11 cellular contexts compared by ENCODE assay signal in the genomic region with DNA sequence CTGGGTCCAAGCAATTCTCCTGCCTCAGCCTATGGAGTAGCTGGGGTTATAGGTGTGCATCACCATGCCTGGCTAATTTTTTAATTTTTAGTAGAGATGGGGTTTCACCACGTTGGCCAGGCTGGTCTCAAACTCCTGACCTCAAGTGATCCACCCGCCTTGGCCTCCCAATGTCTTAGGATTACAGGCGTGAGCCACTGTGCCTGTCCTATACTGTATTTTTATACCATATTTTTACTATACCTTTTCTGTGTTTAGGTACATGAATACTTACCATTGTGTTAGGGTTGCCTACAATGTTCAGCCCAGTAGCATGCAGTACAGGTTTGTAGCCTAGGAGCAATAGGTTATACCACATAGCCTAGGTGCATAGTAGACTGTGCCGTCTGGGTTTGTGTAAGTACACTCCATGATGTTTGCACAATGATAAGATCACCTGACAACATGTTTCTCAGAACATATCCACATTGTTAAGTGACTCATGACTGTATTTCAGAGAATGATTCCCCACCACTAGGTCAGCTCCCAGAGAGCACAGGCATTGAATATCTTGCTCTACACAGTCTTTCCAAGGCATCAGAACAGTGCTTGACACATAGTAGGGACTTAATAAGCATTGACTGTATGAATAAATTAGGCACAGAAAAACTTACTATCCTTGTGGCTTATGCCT. TPM values are rescaled to one million over a fixed set of nuclear protein-coding genes. Genes with fewer than 3 reads are reported as not detected.
DNase-seq lines count a peak whose midpoint lies in the region; ATAC-seq, FAIRE-seq and TF ChIP-seq lines count a peak whose summit lies in the region.
"Had no signal": no experiment of that assay in that cellular context is flagged by ENCODE, and none has a peak within 500 bp of the region (broad histone marks: within the 10 kb centered on the region; RNA-seq: fewer than 3 reads in every experiment).

No MANE protein-coding gene starts in this region.

- no peaks in the 10 kb centered on the region for H3K27me3 ChIP-seq in astrocyte (ENCODE audit: insufficient read depth, low read length)
- H3K27me3 ChIP-seq in lung (ENCODE audit: control insufficient read depth, insufficient read depth): no peaks in the 10 kb centered on the region

- H3K36me3 Mint-ChIP-seq in astrocyte (ENCODE audit: low read depth, unreplicated experiment): peaks cover 2% of the 10 kb centered on the region

- no peak overlapping the region for H3K27ac ChIP-seq in astrocyte (ENCODE audit: low read depth, low read length)
- peak overlapping the region in 1 of 2 donors; percentile 16 for H3K27ac ChIP-seq in lung (ENCODE audit: low read depth in 1 of 2, low read length in 1 of 2)
- H3K27ac ChIP-seq: left ventricle myocardium inferior had no signal

- H3K4me3 ChIP-seq in astrocyte (ENCODE audit: insufficient read depth, low read depth, low read length): no peak overlapping the region
- H3K4me3 ChIP-seq in lung: no peak overlapping the region
- H3K4me3 ChIP-seq: left ventricle myocardium inferior had no signal

- no peak overlapping the region for H3K4me3 Mint-ChIP-seq in astrocyte (ENCODE audit: unreplicated experiment)

- no peak overlapping the region for H2AFZ ChIP-seq in astrocyte (ENCODE audit: low read depth, low read length)

- no peak for FAIRE-seq in astrocyte (lab: Jason Lieb, UNC)

- peak; percentile 76 for ATAC-seq in lung (ENCODE audit: insufficient read depth, low FRiP score)

- H3K9me3 ChIP-seq in astrocyte (ENCODE audit: insufficient read depth, low read depth, low read length) (peaks cover 4% of the 10 kb centered on the region), lung (ENCODE audit: control insufficient read depth in 2 of 2, insufficient read depth in 1 of 2, low read length in 1 of 2) (no peaks in the 10 kb centered on the region)

- H3K27ac Mint-ChIP-seq in astrocyte (ENCODE audit: unreplicated experiment): no peak overlapping the region

- POLR2A ChIA-PET in HEK293T (lab: Yijun Ruan, JAX): no interaction called here

- no peaks in the 10 kb centered on the region for H3K27me3 Mint-ChIP-seq in astrocyte (ENCODE audit: low read depth, unreplicated experiment)

- peaks cover 6% of the 10 kb centered on the region for H3K4me1 Mint-ChIP-seq in astrocyte (ENCODE audit: low read depth, unreplicated experiment)

- H3K36me3 ChIP-seq in astrocyte (ENCODE audit: insufficient read depth, low read length): no peaks in the 10 kb centered on the region
- no peaks in the 10 kb centered on the region for H3K36me3 ChIP-seq in lung (ENCODE audit: control insufficient read depth in 2 of 2, insufficient read depth in 2 of 2, low read length in 2 of 2)
- H3K36me3 ChIP-seq: left ventricle myocardium inferior had no signal

- H3K9me3 Mint-ChIP-seq in astrocyte (ENCODE audit: unreplicated experiment): peaks cover 7% of the 10 kb centered on the region

- H4K20me1 ChIP-seq in astrocyte (ENCODE audit: insufficient read depth, low read length): no peaks in the 10 kb centered on the region

- CTCF ChIA-PET in HEK293T (lab: Yijun Ruan, JAX): interaction anchor here (0.9 kb wide), 1 partner anchor 725 kb away, joined by 4 read pairs; no protein-coding TSS in a partner anchor

- TF ChIP-seq CTCF in astrocyte (IDR thresholded peaks at IDR 0.05; ENCODE audit: insufficient read depth, low read depth, low read length) (no peak), lung (IDR thresholded peaks at IDR 0.05; ENCODE audit: control extremely low read depth, extremely low read depth) (no peak)

- H3K4me1 ChIP-seq in astrocyte (ENCODE audit: insufficient read depth, low read length): peaks cover 11% of the 10 kb centered on the region
- peaks cover 0 to 1% of the 10 kb centered on the region in 2 donors for H3K4me1 ChIP-seq in lung (ENCODE audit: control insufficient read depth in 2 of 2, insufficient read depth in 2 of 2, low read length in 2 of 2)

- WGBS in lung, 2 donors: 74 to 82% methylated on average over 4 of the region's 4 CpGs

- no peak overlapping the region for H3K4me2 ChIP-seq in astrocyte (ENCODE audit: low read length)

- no peaks in the 10 kb centered on the region for H3K79me2 ChIP-seq in astrocyte (ENCODE audit: insufficient read depth, low read length)

- in situ Hi-C loops in Caki2 (cut with HindIII; ENCODE audit: low pct_unique_long_range_greater_than_20kb, low sequenced_read_pairs): no loop called here

- DNase-seq in Caki2 (ENCODE audit: low read depth): peak; percentile 45
- peak; percentile 82 for DNase-seq in M059J (ENCODE audit: low read depth)
- peak; percentile 77 for DNase-seq in astrocyte (ENCODE audit: low read depth)
- DNase-seq in lung (ENCODE audit: low spot score): no peak
- no peak for DNase-seq in HEK293T (ENCODE audit: extremely low spot score)
- DNase-seq in anterior cingulate cortex (lab: John Stamatoyannopoulos, UW): no peak
- DNase-seq in 8988T: no peak
- DNase-seq in hepatic stellate cell (ENCODE audit: low spot score): no peak
- DNase-seq: activated CD4-positive, alpha-beta T cell treated with anti-CD3 and anti-CD28 coated beads, Interleukin-2, amount 50 U/mL, for 48 hours; left ventricle myocardium inferior; stimulated activated CD4-positive, alpha-beta T cell treated with anti-CD3 and anti-CD28 coated beads, Interleukin-12 subunit alpha, Interleukin-12 subunit beta, amount 100 ng/mL, for 4 hours had no signal

- no peak overlapping the region for H3K9ac ChIP-seq in astrocyte (ENCODE audit: low read length)

TF ChIP-seq in HEK293T, 16 proteins besides CTCF, POLR2A, EP300 and RAD21:
- no peak for TF ChIP-seq SP1 (IDR thresholded peaks at IDR 0.05)
- TF ChIP-seq FOXM1 (IDR thresholded peaks at IDR 0.05; ENCODE audit: borderline replicate concordance): no peak
- no peak for TF ChIP-seq ELF4 (IDR thresholded peaks at IDR 0.05)
- TF ChIP-seq ZNF384 (IDR thresholded peaks at IDR 0.05): no peak
- TF ChIP-seq NFRKB (IDR thresholded peaks at IDR 0.05): no peak
- no peak for TF ChIP-seq ARNT (IDR thresholded peaks at IDR 0.05)
- no peak for TF ChIP-seq LEF1 (IDR thresholded peaks at IDR 0.05; ENCODE audit: borderline replicate concordance)
- no peak for TF ChIP-seq CTBP1 (IDR thresholded peaks at IDR 0.05; ENCODE audit: borderline replicate concordance)
- no peak for TF ChIP-seq BHLHE40 (IDR thresholded peaks at IDR 0.05; ENCODE audit: borderline replicate concordance)

RNA-seq across cellular contexts. Expression of gene CITED4, which starts 6.0 kb away (rescaled TPM):
- 10.6 and 28.3 TPM in 2 replicates for total RNA-seq in Caki2 (2014; rRNA removed; shearing (Covaris generic); ENCODE audit: low replicate concordance)
- total RNA-seq in M059J (2014; rRNA removed; shearing (Covaris generic)): 3.5 and 8.3 TPM in 2 replicates
- 4.8 and 7.1 TPM in 2 replicates for total RNA-seq in astrocyte
- 10 to 100 TPM in 1 of 2 donors, 1 to 10 TPM in 1; 7.4 to 15.1 TPM for total RNA-seq in lung
- polyA plus RNA-seq in lung: 1 to 10 TPM; 4.7 to 7.9 TPM

Comparison
In these comparisons a context has a peak if more than half of its experiments do, and no peak if none do; other contexts are left out.
1. DNase-seq: peak in Caki2 (single experiment), M059J (single experiment) and astrocyte (single experiment); none in lung (single experiment), HEK293T (single experiment), anterior cingulate cortex (0 of 58), 8988T (single experiment) and hepatic stellate cell (single experiment).